In genomic region chr21:34075760-34076159, GRCh38 we compare ENCODE assay signal across 9 cellular contexts. TPM values are rescaled to one million over a fixed set of nuclear protein-coding genes. Genes with fewer than 3 reads are reported as not detected.
DNase-seq lines count a peak whose midpoint lies in the region; ATAC-seq and TF ChIP-seq lines count a peak whose summit lies in the region.
"Had no signal": no experiment of that assay in that cellular context is flagged by ENCODE, and none has a peak within 500 bp of the region (broad histone marks: within the 10 kb centered on the region; RNA-seq: fewer than 3 reads in every experiment).

No MANE protein-coding gene starts in this region.

- peak overlapping the region; percentile 80; the same call in 1 of the 2 replicates for H3K4me3 ChIP-seq in GM12864 (ENCODE audit: low read depth, low read length)
- H3K4me3 ChIP-seq in PC-3 (ENCODE audit: low read length) = peak overlapping the region; percentile 78
- peak overlapping the region; percentile 91 for H3K4me3 ChIP-seq in endodermal cell (ENCODE audit: low read length)
- H3K4me3 ChIP-seq in retinal pigment epithelial cell (ENCODE audit: low read length) = peak overlapping the region; percentile 90

- H3K27me3 ChIP-seq in PC-3 (ENCODE audit: low read length) (no peaks in the 10 kb centered on the region), endodermal cell (ENCODE audit: control insufficient read depth, insufficient read depth, low read length, poor library complexity, severe bottlenecking) (no peaks in the 10 kb centered on the region)

- H3K9me3 ChIP-seq in PC-3 (ENCODE audit: low read length) (no peaks in the 10 kb centered on the region), endodermal cell (ENCODE audit: control insufficient read depth, low read length) (no peaks in the 10 kb centered on the region)

- peak overlapping the region; percentile 76 for H3K27ac Mint-ChIP-seq in endodermal cell

- intact Hi-C loops in PC-3 (cut with micrococcal nuclease) = loop anchor here (2.0 kb wide), 1 partner anchor 99 kb away; no protein-coding TSS in a partner anchor

- DNase-seq in GM12864 (ENCODE audit: low read depth) (no peak), PC-3 (no peak), endodermal cell (no peak), retinal pigment epithelial cell (ENCODE audit: low read depth) (no peak), NCI-H2029 treated with DMSO at 0.1 percent for 48 hours (lab: John Stamatoyannopoulos, UW) (no peak)
- DNase-seq in effector CD8-positive, alpha-beta T cell (lab: John Stamatoyannopoulos, UW) = no peak
- DNase-seq: NK-92 treated with Interleukin-12 subunit alpha and Interleukin-12 subunit beta, amount 100 ng/mL, for 24 hours had no signal

- peaks cover 39% of the 10 kb centered on the region for H3K36me3 Mint-ChIP-seq in endodermal cell (ENCODE audit: low read depth)

- no peak for ATAC-seq in PC-3
- ATAC-seq in HG02938 (IDR thresholded peaks at IDR 0.05; ENCODE audit: unreplicated experiment) = no peak
- ATAC-seq in GM19463 (IDR thresholded peaks at IDR 0.05; ENCODE audit: unreplicated experiment) = no peak

- H3K9me3 Mint-ChIP-seq in endodermal cell = no peaks in the 10 kb centered on the region

- H3K27ac ChIP-seq in PC-3 (ENCODE audit: low read length) (no peak overlapping the region), endodermal cell (ENCODE audit: low read depth, low read length) (no peak overlapping the region)

- no peak for TF ChIP-seq CTCF in GM12864 (IDR thresholded peaks at IDR 0.05; ENCODE audit: low read depth, low read length, missing control alignments)
- no peak for TF ChIP-seq CTCF in PC-3 (conservative IDR thresholded peaks at IDR 0.05; ENCODE audit: low read depth, low read length)
- TF ChIP-seq CTCF in endodermal cell (conservative IDR thresholded peaks at IDR 0.05) = no peak
- TF ChIP-seq CTCF in retinal pigment epithelial cell (conservative IDR thresholded peaks at IDR 0.05; ENCODE audit: low read depth, low read length) = no peak

- CTCF ChIA-PET in PC-3 (lab: Charles Lee) = no interaction called here

- peaks cover 49% of the 10 kb centered on the region for H4K20me1 ChIP-seq in PC-3 (ENCODE audit: low read length)

- H3K4me1 ChIP-seq in PC-3 (ENCODE audit: insufficient read depth, low read length) = peaks cover 61% of the 10 kb centered on the region
- peaks cover 9% of the 10 kb centered on the region for H3K4me1 ChIP-seq in endodermal cell (ENCODE audit: control insufficient read depth, insufficient read depth, low read length)

- H3K9ac ChIP-seq in PC-3 (ENCODE audit: low read length) = no peak overlapping the region
- peak overlapping the region; percentile 95 for H3K9ac ChIP-seq in endodermal cell (ENCODE audit: extremely low read depth, low read length, poor library complexity, severe bottlenecking)

- H3K27me3 Mint-ChIP-seq in endodermal cell (ENCODE audit: insufficient read depth) = no peaks in the 10 kb centered on the region

- POLR2A ChIA-PET in PC-3 (lab: Charles Lee; ENCODE audit: unreplicated experiment) = no interaction called here

- no peaks in the 10 kb centered on the region for H3F3A ChIP-seq in PC-3 (ENCODE audit: low read length, unreplicated experiment)

- no peak overlapping the region for H2AFZ ChIP-seq in PC-3 (ENCODE audit: low read length)

- peaks cover 58% of the 10 kb centered on the region for H3K4me1 Mint-ChIP-seq in endodermal cell

- BruUV-seq in PC-3 (replicated peaks; lab: Mats Ljungman, UMichigan) = no TSS peak

- H3K9me2 ChIP-seq in PC-3 (replicated peaks; ENCODE audit: low read length) = no peaks in the 10 kb centered on the region

- H3K4me3 Mint-ChIP-seq in endodermal cell = peak overlapping the region; percentile 97

- H3K4me2 ChIP-seq in PC-3 (ENCODE audit: low read length) = peak overlapping the region; percentile 83

- H3K36me3 ChIP-seq in PC-3 (ENCODE audit: low read depth, low read length) (peaks cover 28% of the 10 kb centered on the region), endodermal cell (ENCODE audit: control insufficient read depth, insufficient read depth, low read length) (peaks cover 46% of the 10 kb centered on the region)

- H3K79me2 ChIP-seq in PC-3 (ENCODE audit: low read length) = peaks cover 65% of the 10 kb centered on the region

- WGBS in endodermal cell (ENCODE audit: insufficient coverage in 1 of 2, insufficient read length in 1 of 2), 2 experiments = 77 to 81% methylated on average over 3 to 7 of the region's 7 CpGs

RNA-seq across cellular contexts. Expression of gene MRPS6, which starts 2.4 kb away (rescaled TPM):
- total RNA-seq in PC-3 (2014; rRNA removed) = 32.8 and 35.0 TPM in 2 replicates
- total RNA-seq in endodermal cell = 100 to 1,000 TPM; 221 to 282 TPM
- polyA plus RNA-seq in endodermal cell (2013, experiment 1 of 2) = 154 TPM
- polyA plus RNA-seq in endodermal cell (2013, experiment 2 of 2) = 161 TPM

RNA-seq across cellular contexts. Expression of gene SLC5A3, which starts 2.4 kb away (rescaled TPM):
- total RNA-seq in PC-3 (2014; rRNA removed) = 13.4 and 13.8 TPM in 2 replicates
- total RNA-seq in endodermal cell = 10 to 100 TPM; 41.9 to 57.2 TPM
- polyA plus RNA-seq in endodermal cell (2013, experiment 1 of 2) = 13.8 TPM
- polyA plus RNA-seq in endodermal cell (2013, experiment 2 of 2) = 13.9 TPM
